In the genomic region with DNA sequence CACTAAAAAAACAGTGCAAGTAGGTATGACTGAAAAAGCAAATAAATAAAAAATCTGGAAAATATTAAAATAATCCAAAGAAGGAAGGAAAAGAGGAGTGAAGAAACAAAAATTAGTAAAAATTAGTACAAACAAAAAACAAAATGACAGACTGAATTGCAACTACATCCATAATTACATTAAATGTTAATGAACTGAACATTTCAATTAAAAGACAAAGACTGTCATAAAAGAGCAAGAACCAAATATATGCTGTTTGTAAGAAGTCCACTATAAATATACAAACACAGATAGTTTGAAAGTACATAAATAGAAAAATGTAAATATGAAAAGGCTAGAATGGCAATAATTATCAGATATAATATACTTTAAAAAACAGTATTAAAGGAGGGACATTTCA, we compare ENCODE assay signal across 7 cellular contexts.
"Had no signal": no experiment of that assay in that cellular context is flagged by ENCODE, and none has a peak within 500 bp of the region (broad histone marks: within the 10 kb centered on the region; RNA-seq: fewer than 3 reads in every experiment).

No MANE protein-coding gene starts in this region.

- FAIRE-seq: HepG2, HTR-8/SVneo had no signal

- H3K9ac ChIP-seq: KMS-11 had no signal

- ATAC-seq: HepG2 had no signal

- H3K27ac ChIP-seq: HL-60, KMS-11 had no signal

- H3K4me2 ChIP-seq: KMS-11 had no signal

- DNase-seq: IMR-90, KBM-7, KG1 had no signal
